In genomic region chr15:68592054-68592453, GRCh38 we compare ENCODE assay signal across 20 cellular contexts. TPM values are rescaled to one million over a fixed set of nuclear protein-coding genes. Genes with fewer than 3 reads are reported as not detected.
A peak's percentile ranks its signal among the peaks of the same experiment; 100 is the strongest.
DNase-seq lines count a peak whose midpoint lies in the region; ATAC-seq, FAIRE-seq and TF ChIP-seq lines count a peak whose summit lies in the region.
"Had no signal": no experiment of that assay in that cellular context is flagged by ENCODE, and none has a peak within 500 bp of the region (broad histone marks: within the 10 kb centered on the region; RNA-seq: fewer than 3 reads in every experiment).

No MANE protein-coding gene starts in this region.

- CTCF ChIA-PET in HepG2 (lab: Yijun Ruan, JAX; ENCODE audit: low intra/inter-chr PET ratio, low total read pairs): no interaction called here

- peak overlapping the region; percentile 9 for H4K91ac ChIP-seq in mesenchymal stem cell (ENCODE audit: low read length)

- H3K4me1 ChIP-seq in HepG2 (ENCODE audit: insufficient read depth, low read length) (peaks cover 14% of the 10 kb centered on the region; the same call in 1 of the 2 replicates), right lobe of liver (peaks cover 0 to 5% (median 0%) of the 10 kb centered on the region in 4 donors), mesenchymal stem cell (ENCODE audit: control insufficient read depth, insufficient read depth, low read depth, low read length) (peaks cover 38% of the 10 kb centered on the region)

- H2BK15ac ChIP-seq in mesenchymal stem cell (ENCODE audit: low read depth, poor library complexity, severe bottlenecking): no peak overlapping the region

- no TSS peak for BruUV-seq in HepG2 (replicated peaks; lab: Mats Ljungman, UMichigan)

- H2AFZ ChIP-seq in HepG2 (ENCODE audit: low read length) (no peak overlapping the region), mesenchymal stem cell (ENCODE audit: low read depth, low read length) (no peak overlapping the region)

- H3K4me2 ChIP-seq in HepG2 (ENCODE audit: low read depth, low read length) (no peak overlapping the region), mesenchymal stem cell (ENCODE audit: low read length, poor library complexity, severe bottlenecking) (no peak overlapping the region)
- H3K4me2 ChIP-seq: BLaER1 had no signal

- TF ChIP-seq EP300 in HepG2 (IDR thresholded peaks at IDR 0.05; ENCODE audit: low read depth in 2 of 2, low read length in 2 of 2): no peak
- no peak for TF ChIP-seq EP300 in HepG2 (CRISPR knock-in tag; IDR thresholded peaks at IDR 0.05; ENCODE audit: borderline replicate concordance)

- no peak overlapping the region for H3K14ac ChIP-seq in mesenchymal stem cell (ENCODE audit: low read length in 2 of 2)

- H3K23ac ChIP-seq in mesenchymal stem cell (ENCODE audit: low read length in 2 of 2): no peak overlapping the region

- POLR2A ChIA-PET in HepG2 (lab: Yijun Ruan, JAX): no interaction called here

- in situ Hi-C loops in HepG2 (cut with HindIII; ENCODE audit: extremely low pct_ligation_motif_present, low pct_unique_long_range_greater_than_20kb): no loop called here

- no peak overlapping the region for H4K8ac ChIP-seq in mesenchymal stem cell (ENCODE audit: low read length)

- DNase-seq in HepG2 (ENCODE audit: low spot score) (no peak), right lobe of liver (no peak), dorsolateral prefrontal cortex (no peak), mesenchymal stem cell (peak; percentile 82), NCI-H2029 (lab: John Stamatoyannopoulos, UW) (no peak), substantia nigra (lab: John Stamatoyannopoulos, UW) (no peak), NCI-H526 treated with DMSO at 0.1 percent for 48 hours (lab: John Stamatoyannopoulos, UW) (no peak)
- DNase-seq in stimulated activated CD4-positive, alpha-beta T cell treated with anti-CD3 and anti-CD28 coated beads, Interleukin-4, amount 100 ng/mL, for 1 hour: no peak
- DNase-seq: CD8-positive, alpha-beta memory T cell; DMS79; KG1; MG63; NCI-H1092; NCI-H526; SIG-M5 had no signal

- H3K4me3 ChIP-seq in HepG2 (replicated peaks in 1 of 3; ENCODE audit: insufficient read depth in 1 of 3, low read depth in 2 of 3, low read length in 3 of 3) (no peak overlapping the region), right lobe of liver (no peak overlapping the region), dorsolateral prefrontal cortex (no peak overlapping the region), mesenchymal stem cell (ENCODE audit: insufficient read depth in 1 of 2, low read depth in 1 of 2, low read length in 2 of 2) (no peak overlapping the region)
- H3K4me3 ChIP-seq: BLaER1, MG63 had no signal

- H3K18ac ChIP-seq in mesenchymal stem cell (ENCODE audit: low read depth in 1 of 2, low read length in 2 of 2): peak overlapping the region in 1 of 2 experiments; percentile 52

- no peaks in the 10 kb centered on the region for H3K36me3 ChIP-seq in HepG2 (replicated peaks in 1 of 2; ENCODE audit: control insufficient read depth in 1 of 2, insufficient read depth in 2 of 2, low read length in 2 of 2)
- H3K36me3 ChIP-seq in right lobe of liver: no peaks in the 10 kb centered on the region
- peaks cover 0 to 6% of the 10 kb centered on the region in 2 experiments for H3K36me3 ChIP-seq in mesenchymal stem cell (ENCODE audit: control insufficient read depth in 1 of 2, insufficient read depth in 2 of 2, low read depth in 1 of 2, low read length in 2 of 2)
- H3K36me3 ChIP-seq: BLaER1 had no signal

- intact Hi-C loops in HepG2 (cut with micrococcal nuclease; ENCODE audit: unreplicated experiment): no loop called here
- intact Hi-C loops in right lobe of liver (cut with DNase I): no loop called here
- intact Hi-C loops in dorsolateral prefrontal cortex (cut with DNase I): no loop called here

- peaks cover 4 to 21% of the 10 kb centered on the region in 2 experiments; a peak in 3 of 5 replicates for H3K27me3 ChIP-seq in HepG2 (ENCODE audit: control insufficient read depth in 1 of 2, insufficient read depth in 2 of 2, low read length in 2 of 2)
- no peaks in the 10 kb centered on the region for H3K27me3 ChIP-seq in right lobe of liver
- H3K27me3 ChIP-seq in dorsolateral prefrontal cortex: no peaks in the 10 kb centered on the region
- H3K27me3 ChIP-seq in mesenchymal stem cell (ENCODE audit: control insufficient read depth in 1 of 2, insufficient read depth in 1 of 2, low read length in 2 of 2): no peaks in the 10 kb centered on the region
- H3K27me3 ChIP-seq: BLaER1, MG63 had no signal

- WGBS in HepG2 (ENCODE audit: low lambda C conversion rate): 78% methylated on average over 4 of the region's 4 CpGs
- 91% methylated on average over 1 of the region's 4 CpGs for WGBS in right lobe of liver (ENCODE audit: insufficient coverage, low coverage, low lambda C conversion rate, missing lambda C conversion rate)
- WGBS in mesenchymal stem cell: 40% methylated on average over 1 of the region's 4 CpGs

- no peak for TF ChIP-seq CTCF in HepG2 (CRISPR knock-in tag; IDR thresholded peaks at IDR 0.05)
- TF ChIP-seq CTCF in right lobe of liver (IDR thresholded peaks at IDR 0.05): no peak
- no peak for TF ChIP-seq CTCF in dorsolateral prefrontal cortex (IDR thresholded peaks at IDR 0.05 in 54 of 56, conservative IDR thresholded peaks at IDR 0.05 in 2 of 56; ENCODE audit: low read depth in 1 of 56, partially characterized antibody in 56 of 56)

- H2AK5ac ChIP-seq in mesenchymal stem cell (ENCODE audit: low read length, severe bottlenecking): no peak overlapping the region

- H2BK120ac ChIP-seq in mesenchymal stem cell (ENCODE audit: low read depth, low read length): no peak overlapping the region

- FAIRE-seq in HepG2 (lab: Jason Lieb, UNC): no peak
- FAIRE-seq: D721Med had no signal

- no peak overlapping the region for H3K9ac ChIP-seq in HepG2 (ENCODE audit: insufficient read depth, low read depth, low read length)
- H3K9ac ChIP-seq in mesenchymal stem cell (ENCODE audit: low read length): no peak overlapping the region
- H3K9ac ChIP-seq: BLaER1 had no signal

- no peak overlapping the region for H3K27ac ChIP-seq in HepG2 (ENCODE audit: extremely low read length, insufficient read depth, low read length)
- no peak overlapping the region for H3K27ac ChIP-seq in right lobe of liver
- H3K27ac ChIP-seq in dorsolateral prefrontal cortex: peak overlapping the region in 47 of 59 donors; percentile 62 to 98 (median 91)
- no peak overlapping the region for H3K27ac ChIP-seq in mesenchymal stem cell (ENCODE audit: low read length, poor library complexity, severe bottlenecking)
- no peak overlapping the region for H3K27ac ChIP-seq in substantia nigra (ENCODE audit: low read depth, low read length, poor library complexity, severe bottlenecking)
- H3K27ac ChIP-seq: 22Rv1, BLaER1 had no signal

- TF ChIP-seq POLR2A in HepG2 (IDR thresholded peaks at IDR 0.05; ENCODE audit: insufficient read depth in 1 of 2, low read depth in 2 of 2, low read length in 2 of 2) (no peak), right lobe of liver (IDR thresholded peaks at IDR 0.05) (no peak)

- ATAC-seq in HepG2: no peak
- ATAC-seq in right lobe of liver: no peak
- ATAC-seq: HCT116 had no signal

- H3K9me3 ChIP-seq in HepG2 (ENCODE audit: low read length) (no peaks in the 10 kb centered on the region), right lobe of liver (no peaks in the 10 kb centered on the region), mesenchymal stem cell (ENCODE audit: control insufficient read depth, low read length) (no peaks in the 10 kb centered on the region)
- H3K9me3 ChIP-seq: BLaER1, MG63 had no signal

- peaks cover 28% of the 10 kb centered on the region for H3K79me1 ChIP-seq in mesenchymal stem cell (replicated peaks; ENCODE audit: low read length, poor library complexity, severe bottlenecking)

- H3K79me2 ChIP-seq in HepG2 (ENCODE audit: insufficient read depth, low read length): no peaks in the 10 kb centered on the region

- H2BK12ac ChIP-seq in mesenchymal stem cell (ENCODE audit: low read length in 2 of 2): peak overlapping the region in 1 of 2 experiments; percentile 4

- H4K20me1 ChIP-seq in HepG2 (ENCODE audit: insufficient read depth, low read length): no peaks in the 10 kb centered on the region

- H3K4ac ChIP-seq in mesenchymal stem cell (ENCODE audit: low read depth in 1 of 2, low read length in 2 of 2): peak overlapping the region in 1 of 2 experiments; percentile 1

- TF ChIP-seq RAD21 in HepG2 (CRISPR knock-in tag; IDR thresholded peaks at IDR 0.05): no peak

- no peak overlapping the region for H2BK5ac ChIP-seq in mesenchymal stem cell (ENCODE audit: low read depth, low read length, poor library complexity, severe bottlenecking)

TF ChIP-seq in HepG2, 621 proteins besides CTCF, POLR2A, EP300 and RAD21 (continues in another document):
- TF ChIP-seq MAFK (conservative IDR thresholded peaks at IDR 0.05 in 1 of 2, IDR thresholded peaks at IDR 0.05 in 1 of 2; ENCODE audit: low read length in 2 of 2): peak in 1 of 2 experiments; percentile 45; a peak in 1 of 4 replicates
- no peak for TF ChIP-seq ZNF792 (CRISPR knock-in tag; IDR thresholded peaks at IDR 0.05)

RNA-seq across cellular contexts. Expression of gene CORO2B, which starts 13.3 kb away (rescaled TPM):
- 0.35 and 0.36 TPM in 2 replicates for total RNA-seq in HepG2 (2016; rRNA removed; fragmentation: Illumina TruSeq; extraction: Trizol)
- 0.10 and 0.18 TPM in 2 replicates for total RNA-seq in HepG2 (2016; cell fraction: cytosol; rRNA removed; fragmentation: Illumina TruSeq; extraction: Trizol; ENCODE audit: low read depth)
- total RNA-seq in HepG2 (2016; cell fraction: insoluble cytoplasmic fraction; rRNA removed; fragmentation: Illumina TruSeq; extraction: Trizol): 0.22 and 0.28 TPM in 2 replicates
- total RNA-seq in HepG2 (2016; cell fraction: membrane; rRNA removed; fragmentation: Illumina TruSeq; extraction: Trizol): 0.28 and 0.34 TPM in 2 replicates
- 0.13 and 0.22 TPM in 2 replicates for total RNA-seq in HepG2 (2016; cell fraction: nucleus; rRNA removed; fragmentation: Illumina TruSeq; extraction: Trizol)
- 0.63 and 1.1 TPM in 2 replicates for polyA plus RNA-seq in HepG2 (2011; rRNA removed)
- polyA plus RNA-seq in HepG2 (2011; cell fraction: cytosol; rRNA removed): 0.58 and 0.64 TPM in 2 replicates
- 0.92 and 1.2 TPM in 2 replicates for polyA plus RNA-seq in HepG2 (2011; cell fraction: nucleus; rRNA removed)
- polyA plus RNA-seq in HepG2 (2012): 0.15 and 0.16 TPM in 2 replicates
- polyA plus RNA-seq in HepG2 (2016; cell fraction: cytosol; fragmentation: Illumina TruSeq; extraction: Trizol; ENCODE audit: low read depth): 0.09 and 0.12 TPM in 2 replicates
- 0.51 and 0.85 TPM in 2 replicates for polyA plus RNA-seq in HepG2 (2016; cell fraction: insoluble cytoplasmic fraction; fragmentation: Illumina TruSeq; extraction: Trizol; ENCODE audit: low read depth)
- polyA plus RNA-seq in HepG2 (2016; cell fraction: membrane; fragmentation: Illumina TruSeq; extraction: Trizol; ENCODE audit: low read depth): 0.43 and 0.52 TPM in 2 replicates
- 0.27 and 0.31 TPM in 2 replicates for polyA plus RNA-seq in HepG2 (2016; cell fraction: nucleus; fragmentation: Illumina TruSeq; extraction: Trizol; ENCODE audit: insufficient read depth, low read depth)
- polyA minus RNA-seq in HepG2 (2011; rRNA and poly(A)+ RNA removed; ENCODE audit: low replicate concordance): 1.3 TPM in 1 of 2 replicates, not detected in the other
- polyA minus RNA-seq in HepG2 (2011; cell fraction: cytosol; rRNA and poly(A)+ RNA removed): 0.62 and 0.69 TPM in 2 replicates
- polyA minus RNA-seq in HepG2 (2011; cell fraction: nucleus; rRNA and poly(A)+ RNA removed): 0.13 and 0.25 TPM in 2 replicates
- total RNA-seq in right lobe of liver: under 1 TPM; 0.18 to 0.68 (median 0.41) TPM
- total RNA-seq in dorsolateral prefrontal cortex: 100 to 1,000 TPM in 88 of 120 experiments, 10 to 100 TPM in 32; 75.5 to 144 (median 107) TPM
- 6.0 TPM for polyA plus RNA-seq in mesenchymal stem cell (2013, experiment 1 of 2)
- polyA plus RNA-seq in mesenchymal stem cell (2013, experiment 2 of 2): 6.3 TPM
- total RNA-seq: CD8-positive, alpha-beta memory T cell; G401 had no signal
- polyA plus RNA-seq: CD8-positive, alpha-beta memory T cell had no signal

Comparison
In these comparisons a context has a peak if more than half of its experiments do, and no peak if none do; other contexts are left out.
1. H3K27ac ChIP-seq: peak in dorsolateral prefrontal cortex (47 of 59); none in HepG2 (single experiment), right lobe of liver (0 of 3), mesenchymal stem cell (single experiment) and substantia nigra (single experiment).
2. RNA of gene CORO2B, which starts 13.3 kb away (total RNA-seq): 75.5 to 144 TPM in dorsolateral prefrontal cortex; 0.18 to 0.68 TPM in right lobe of liver and 0.10 to 0.36 TPM in HepG2; every median in the first group is over 10 times any median in the second.